11 cellular contexts compared by ENCODE assay signal in genomic region chr7:127396184-127396583, GRCh38. TPM values are rescaled to one million over a fixed set of nuclear protein-coding genes. Genes with fewer than 3 reads are reported as not detected.
DNase-seq lines count a peak whose midpoint lies in the region; TF ChIP-seq lines count a peak whose summit lies in the region.
"Had no signal": no experiment of that assay in that cellular context is flagged by ENCODE, and none has a peak within 500 bp of the region (broad histone marks: within the 10 kb centered on the region; RNA-seq: fewer than 3 reads in every experiment).

No MANE protein-coding gene starts in this region.

- H2BK15ac ChIP-seq in H9 (ENCODE audit: low read depth, low read length), result no peak overlapping the region

- no peak overlapping the region for H3K4me2 ChIP-seq in H9 (ENCODE audit: insufficient read depth, insufficient read length, low read length)

- no peak overlapping the region for H3K14ac ChIP-seq in H9 (ENCODE audit: insufficient read depth, low read length)

- peak; percentile 40 to 45 for DNase-seq in NOMO-1 (lab: John Stamatoyannopoulos, UW; ENCODE audit: unreplicated experiment in 2 of 2)
- DNase-seq in NOMO-1 treated with dmso at 0.1 percent for 144 hours (lab: John Stamatoyannopoulos, UW; ENCODE audit: unreplicated experiment), result no peak
- DNase-seq in H9, result peak; percentile 33
- peak; percentile 80 for DNase-seq in OCI-M1 (lab: John Stamatoyannopoulos, UW)
- DNase-seq in iris pigment epithelial cell (ENCODE audit: low read depth), result peak; percentile 29
- DNase-seq in HT-29 (ENCODE audit: low spot score), result no peak
- no peak for DNase-seq in epidermal melanocyte (ENCODE audit: insufficient read length, low spot score)
- no peak for DNase-seq in AG08395 (ENCODE audit: low spot score)

- no peak overlapping the region for H2BK5ac ChIP-seq in H9 (ENCODE audit: insufficient read length, low read length)

- no peak overlapping the region for H2AK5ac ChIP-seq in H9 (ENCODE audit: insufficient read length, low read length)

- H4K8ac ChIP-seq in H9 (replicated peaks; ENCODE audit: insufficient read length, low read depth, low read length), result no peak overlapping the region

- no peak overlapping the region for H3K4me3 Mint-ChIP-seq in H9
- H3K4me3 Mint-ChIP-seq: B cell, T-cell had no signal

- no peak overlapping the region for H3K9ac ChIP-seq in H9 (ENCODE audit: extremely low read depth, insufficient read length, low read length)

- H3K27me3 ChIP-seq in H9 (ENCODE audit: insufficient read depth, low read length), result peaks cover 5% of the 10 kb centered on the region; the same call in 1 of the 2 replicates

- no peak overlapping the region for H2BK120ac ChIP-seq in H9 (ENCODE audit: low read depth, low read length, poor library complexity, severe bottlenecking)

- no peak overlapping the region for H3K18ac ChIP-seq in H9 (ENCODE audit: insufficient read length, low read depth, low read length)

- peaks cover 70% of the 10 kb centered on the region for H3K27me3 Mint-ChIP-seq in H9 (ENCODE audit: low read depth)
- H3K27me3 Mint-ChIP-seq: T-cell had no signal

- peaks cover 11% of the 10 kb centered on the region for H3K23me2 ChIP-seq in H9 (ENCODE audit: insufficient read length, low read depth, low read length, poor library complexity, severe bottlenecking)

- TF ChIP-seq CTCF in H9 (conservative IDR thresholded peaks at IDR 0.05), result peak; percentile 37; the same call in 2 of the 3 replicates

- no peaks in the 10 kb centered on the region for H3K79me1 ChIP-seq in H9 (ENCODE audit: insufficient read depth, low read depth, low read length, poor library complexity, severe bottlenecking)

- no peak overlapping the region for H2BK12ac ChIP-seq in H9 (ENCODE audit: insufficient read length, low read depth, low read length)

- H4K91ac ChIP-seq in H9 (ENCODE audit: insufficient read length, low read depth, low read length), result no peak overlapping the region

- no peaks in the 10 kb centered on the region; a peak in 1 of 5 replicates for H3K9me3 Mint-ChIP-seq in H9
- H3K9me3 Mint-ChIP-seq: T-cell had no signal

- H4K5ac ChIP-seq in H9 (ENCODE audit: insufficient read length, low read depth, low read length), result no peak overlapping the region

- H2BK20ac ChIP-seq in H9 (ENCODE audit: low read depth, low read length, poor library complexity, severe bottlenecking), result no peak overlapping the region

- peaks cover 0 to 2% (median 0%) of the 10 kb centered on the region in 3 experiments; a peak in 1 of 7 replicates for H3K36me3 Mint-ChIP-seq in H9 (ENCODE audit: insufficient read depth in 1 of 3, low read depth in 3 of 3)

- H3K9me3 ChIP-seq in H9 (ENCODE audit: control insufficient read depth, low read depth, low read length), result no peaks in the 10 kb centered on the region

- H3K79me2 ChIP-seq in H9 (ENCODE audit: insufficient read depth, low read length), result no peaks in the 10 kb centered on the region

- no peaks in the 10 kb centered on the region for H3K4me1 ChIP-seq in H9 (ENCODE audit: insufficient read depth, low read length)

- no peak overlapping the region for H3K27ac Mint-ChIP-seq in H9
- H3K27ac Mint-ChIP-seq: B cell had no signal

- H4K20me1 ChIP-seq in H9 (ENCODE audit: control insufficient read depth, insufficient read depth, insufficient read length), result no peaks in the 10 kb centered on the region

- no peak overlapping the region for H3K27ac ChIP-seq in H9 (ENCODE audit: insufficient read length, low read depth, low read length)
- H3K27ac ChIP-seq: cardiac muscle cell had no signal

- H3K4ac ChIP-seq in H9 (ENCODE audit: low read depth, low read length), result no peak overlapping the region

- H2AFZ ChIP-seq in H9 (ENCODE audit: low read length), result no peak overlapping the region

- H3T11ph ChIP-seq in H9 (ENCODE audit: low read length), result no peak overlapping the region

- H3K23ac ChIP-seq in H9 (ENCODE audit: insufficient read length, low read depth, low read length), result no peak overlapping the region

- peaks cover 2 to 15% of the 10 kb centered on the region in 2 experiments; a peak in 3 of 4 replicates for H3K4me1 Mint-ChIP-seq in H9

- no peak overlapping the region for H3K56ac ChIP-seq in H9 (ENCODE audit: insufficient read length, low read depth, low read length)

- no CpG with 5 or more reads among the region's 1 CpG for WGBS in H9 (ENCODE audit: extremely low coverage, insufficient read length, low lambda C conversion rate)

RNA-seq across cellular contexts. Expression of gene ZNF800, which starts 3.7 kb away (rescaled TPM):
- 9.7 and 11.0 TPM in 2 replicates for total RNA-seq in H9 (2021)
- total RNA-seq in HT-29 (2014; rRNA removed; shearing (Covaris generic)), result 15.9 and 19.1 TPM in 2 replicates

Comparison
In these comparisons a context has a peak if more than half of its experiments do, and no peak if none do; other contexts are left out.
1. DNase-seq: peak in NOMO-1 (2 of 2), H9 (single experiment), OCI-M1 (single experiment) and iris pigment epithelial cell (single experiment); none in NOMO-1 treated with dmso at 0.1 percent for 144 hours (single experiment), HT-29 (single experiment), epidermal melanocyte (single experiment) and AG08395 (single experiment).